Comparison of ENCODE assay signal across 1 cellular context in the genomic region with DNA sequence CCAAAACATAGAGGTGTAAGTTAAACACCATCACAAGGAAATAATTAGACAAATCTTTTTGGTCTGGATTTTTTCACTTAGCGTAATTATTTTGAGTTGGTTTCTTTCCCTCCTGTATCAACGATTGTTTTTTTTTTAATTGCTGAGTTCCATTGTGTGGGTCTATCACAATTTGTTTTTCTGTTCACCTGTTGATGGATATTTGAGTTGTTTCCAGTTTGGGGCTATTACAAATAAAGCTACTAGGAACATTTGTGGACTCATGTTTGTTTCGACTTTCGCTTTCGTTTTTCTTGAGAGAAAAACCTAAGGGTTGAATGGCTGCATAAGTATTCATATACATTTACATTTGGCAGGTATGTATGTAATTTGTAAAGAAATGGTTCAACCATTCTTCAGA.
TF ChIP-seq lines count a peak whose summit lies in the region.

No MANE protein-coding gene starts in this region.

TF ChIP-seq in GM23338, 12 proteins besides CTCF, POLR2A, EP300 and RAD21 (continued from another document):
- TF ChIP-seq, protein P1, sequence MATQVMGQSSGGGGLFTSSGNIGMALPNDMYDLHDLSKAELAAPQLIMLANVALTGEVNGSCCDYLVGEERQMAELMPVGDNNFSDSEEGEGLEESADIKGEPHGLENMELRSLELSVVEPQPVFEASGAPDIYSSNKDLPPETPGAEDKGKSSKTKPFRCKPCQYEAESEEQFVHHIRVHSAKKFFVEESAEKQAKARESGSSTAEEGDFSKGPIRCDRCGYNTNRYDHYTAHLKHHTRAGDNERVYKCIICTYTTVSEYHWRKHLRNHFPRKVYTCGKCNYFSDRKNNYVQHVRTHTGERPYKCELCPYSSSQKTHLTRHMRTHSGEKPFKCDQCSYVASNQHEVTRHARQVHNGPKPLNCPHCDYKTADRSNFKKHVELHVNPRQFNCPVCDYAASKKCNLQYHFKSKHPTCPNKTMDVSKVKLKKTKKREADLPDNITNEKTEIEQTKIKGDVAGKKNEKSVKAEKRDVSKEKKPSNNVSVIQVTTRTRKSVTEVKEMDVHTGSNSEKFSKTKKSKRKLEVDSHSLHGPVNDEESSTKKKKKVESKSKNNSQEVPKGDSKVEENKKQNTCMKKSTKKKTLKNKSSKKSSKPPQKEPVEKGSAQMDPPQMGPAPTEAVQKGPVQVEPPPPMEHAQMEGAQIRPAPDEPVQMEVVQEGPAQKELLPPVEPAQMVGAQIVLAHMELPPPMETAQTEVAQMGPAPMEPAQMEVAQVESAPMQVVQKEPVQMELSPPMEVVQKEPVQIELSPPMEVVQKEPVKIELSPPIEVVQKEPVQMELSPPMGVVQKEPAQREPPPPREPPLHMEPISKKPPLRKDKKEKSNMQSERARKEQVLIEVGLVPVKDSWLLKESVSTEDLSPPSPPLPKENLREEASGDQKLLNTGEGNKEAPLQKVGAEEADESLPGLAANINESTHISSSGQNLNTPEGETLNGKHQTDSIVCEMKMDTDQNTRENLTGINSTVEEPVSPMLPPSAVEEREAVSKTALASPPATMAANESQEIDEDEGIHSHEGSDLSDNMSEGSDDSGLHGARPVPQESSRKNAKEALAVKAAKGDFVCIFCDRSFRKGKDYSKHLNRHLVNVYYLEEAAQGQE (IDR thresholded peaks at IDR 0.05; ENCODE audit: unreplicated experiment), result no peak
- TF ChIP-seq EZH2 (IDR thresholded peaks at IDR 0.05; ENCODE audit: low read depth, unreplicated experiment), result no peak
- TF ChIP-seq NANOG (IDR thresholded peaks at IDR 0.05; ENCODE audit: borderline replicate concordance), result no peak
- TF ChIP-seq ZNF331 (CRISPR knock-in tag; IDR thresholded peaks at IDR 0.05; ENCODE audit: low read depth), result no peak
- no peak for TF ChIP-seq CREB1 (CRISPR knock-in tag; IDR thresholded peaks at IDR 0.05; ENCODE audit: low read depth)
- no peak for TF ChIP-seq POLR2AphosphoS5 (IDR thresholded peaks at IDR 0.05; ENCODE audit: low read depth)
- no peak for TF ChIP-seq STAT1 (IDR thresholded peaks at IDR 0.05; ENCODE audit: unreplicated experiment)
- no peak for TF ChIP-seq JUNB (IDR thresholded peaks at IDR 0.05; ENCODE audit: unreplicated experiment)
- no peak for TF ChIP-seq ZNF114 (CRISPR knock-in tag; IDR thresholded peaks at IDR 0.05)
- TF ChIP-seq, protein P2, sequence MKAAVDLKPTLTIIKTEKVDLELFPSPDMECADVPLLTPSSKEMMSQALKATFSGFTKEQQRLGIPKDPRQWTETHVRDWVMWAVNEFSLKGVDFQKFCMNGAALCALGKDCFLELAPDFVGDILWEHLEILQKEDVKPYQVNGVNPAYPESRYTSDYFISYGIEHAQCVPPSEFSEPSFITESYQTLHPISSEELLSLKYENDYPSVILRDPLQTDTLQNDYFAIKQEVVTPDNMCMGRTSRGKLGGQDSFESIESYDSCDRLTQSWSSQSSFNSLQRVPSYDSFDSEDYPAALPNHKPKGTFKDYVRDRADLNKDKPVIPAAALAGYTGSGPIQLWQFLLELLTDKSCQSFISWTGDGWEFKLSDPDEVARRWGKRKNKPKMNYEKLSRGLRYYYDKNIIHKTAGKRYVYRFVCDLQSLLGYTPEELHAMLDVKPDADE (IDR thresholded peaks at IDR 0.05), result no peak
- TF ChIP-seq, protein P3, sequence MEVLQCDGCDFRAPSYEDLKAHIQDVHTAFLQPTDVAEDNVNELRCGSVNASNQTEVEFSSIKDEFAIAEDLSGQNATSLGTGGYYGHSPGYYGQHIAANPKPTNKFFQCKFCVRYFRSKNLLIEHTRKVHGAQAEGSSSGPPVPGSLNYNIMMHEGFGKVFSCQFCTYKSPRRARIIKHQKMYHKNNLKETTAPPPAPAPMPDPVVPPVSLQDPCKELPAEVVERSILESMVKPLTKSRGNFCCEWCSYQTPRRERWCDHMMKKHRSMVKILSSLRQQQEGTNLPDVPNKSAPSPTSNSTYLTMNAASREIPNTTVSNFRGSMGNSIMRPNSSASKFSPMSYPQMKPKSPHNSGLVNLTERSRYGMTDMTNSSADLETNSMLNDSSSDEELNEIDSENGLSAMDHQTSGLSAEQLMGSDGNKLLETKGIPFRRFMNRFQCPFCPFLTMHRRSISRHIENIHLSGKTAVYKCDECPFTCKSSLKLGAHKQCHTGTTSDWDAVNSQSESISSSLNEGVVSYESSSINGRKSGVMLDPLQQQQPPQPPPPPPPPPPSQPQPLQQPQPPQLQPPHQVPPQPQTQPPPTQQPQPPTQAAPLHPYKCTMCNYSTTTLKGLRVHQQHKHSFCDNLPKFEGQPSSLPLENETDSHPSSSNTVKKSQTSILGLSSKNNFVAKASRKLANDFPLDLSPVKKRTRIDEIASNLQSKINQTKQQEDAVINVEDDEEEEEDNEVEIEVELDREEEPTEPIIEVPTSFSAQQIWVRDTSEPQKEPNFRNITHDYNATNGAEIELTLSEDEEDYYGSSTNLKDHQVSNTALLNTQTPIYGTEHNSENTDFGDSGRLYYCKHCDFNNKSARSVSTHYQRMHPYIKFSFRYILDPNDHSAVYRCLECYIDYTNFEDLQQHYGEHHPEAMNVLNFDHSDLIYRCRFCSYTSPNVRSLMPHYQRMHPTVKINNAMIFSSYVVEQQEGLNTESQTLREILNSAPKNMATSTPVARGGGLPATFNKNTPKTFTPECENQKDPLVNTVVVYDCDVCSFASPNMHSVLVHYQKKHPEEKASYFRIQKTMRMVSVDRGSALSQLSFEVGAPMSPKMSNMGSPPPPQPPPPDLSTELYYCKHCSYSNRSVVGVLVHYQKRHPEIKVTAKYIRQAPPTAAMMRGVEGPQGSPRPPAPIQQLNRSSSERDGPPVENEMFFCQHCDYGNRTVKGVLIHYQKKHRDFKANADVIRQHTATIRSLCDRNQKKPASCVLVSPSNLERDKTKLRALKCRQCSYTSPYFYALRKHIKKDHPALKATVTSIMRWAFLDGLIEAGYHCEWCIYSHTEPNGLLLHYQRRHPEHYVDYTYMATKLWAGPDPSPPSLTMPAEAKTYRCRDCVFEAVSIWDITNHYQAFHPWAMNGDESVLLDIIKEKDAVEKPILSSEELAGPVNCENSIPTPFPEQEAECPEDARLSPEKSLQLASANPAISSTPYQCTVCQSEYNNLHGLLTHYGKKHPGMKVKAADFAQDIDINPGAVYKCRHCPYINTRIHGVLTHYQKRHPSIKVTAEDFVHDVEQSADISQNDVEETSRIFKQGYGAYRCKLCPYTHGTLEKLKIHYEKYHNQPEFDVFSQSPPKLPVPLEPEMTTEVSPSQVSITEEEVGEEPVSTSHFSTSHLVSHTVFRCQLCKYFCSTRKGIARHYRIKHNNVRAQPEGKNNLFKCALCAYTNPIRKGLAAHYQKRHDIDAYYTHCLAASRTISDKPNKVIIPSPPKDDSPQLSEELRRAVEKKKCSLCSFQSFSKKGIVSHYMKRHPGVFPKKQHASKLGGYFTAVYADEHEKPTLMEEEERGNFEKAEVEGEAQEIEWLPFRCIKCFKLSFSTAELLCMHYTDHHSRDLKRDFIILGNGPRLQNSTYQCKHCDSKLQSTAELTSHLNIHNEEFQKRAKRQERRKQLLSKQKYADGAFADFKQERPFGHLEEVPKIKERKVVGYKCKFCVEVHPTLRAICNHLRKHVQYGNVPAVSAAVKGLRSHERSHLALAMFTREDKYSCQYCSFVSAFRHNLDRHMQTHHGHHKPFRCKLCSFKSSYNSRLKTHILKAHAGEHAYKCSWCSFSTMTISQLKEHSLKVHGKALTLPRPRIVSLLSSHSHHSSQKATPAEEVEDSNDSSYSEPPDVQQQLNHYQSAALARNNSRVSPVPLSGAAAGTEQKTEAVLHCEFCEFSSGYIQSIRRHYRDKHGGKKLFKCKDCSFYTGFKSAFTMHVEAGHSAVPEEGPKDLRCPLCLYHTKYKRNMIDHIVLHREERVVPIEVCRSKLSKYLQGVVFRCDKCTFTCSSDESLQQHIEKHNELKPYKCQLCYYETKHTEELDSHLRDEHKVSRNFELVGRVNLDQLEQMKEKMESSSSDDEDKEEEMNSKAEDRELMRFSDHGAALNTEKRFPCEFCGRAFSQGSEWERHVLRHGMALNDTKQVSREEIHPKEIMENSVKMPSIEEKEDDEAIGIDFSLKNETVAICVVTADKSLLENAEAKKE (CRISPR knock-in tag; IDR thresholded peaks at IDR 0.05), result no peak
